In genomic region chr15:41438206-41438605, GRCh38 we compare ENCODE assay signal across 23 cellular contexts. TPM values are rescaled to one million over a fixed set of nuclear protein-coding genes. Genes with fewer than 3 reads are reported as not detected.
DNase-seq lines count a peak whose midpoint lies in the region; ATAC-seq and TF ChIP-seq lines count a peak whose summit lies in the region.
"Had no signal": no experiment of that assay in that cellular context is flagged by ENCODE, and none has a peak within 500 bp of the region (broad histone marks: within the 10 kb centered on the region; RNA-seq: fewer than 3 reads in every experiment).

No MANE protein-coding gene starts in this region.

- H3K4me1 ChIP-seq in H9 (ENCODE audit: insufficient read depth, low read length) (no peaks in the 10 kb centered on the region), smooth muscle cell (ENCODE audit: low read depth) (no peaks in the 10 kb centered on the region)
- H3K4me1 ChIP-seq: right lobe of liver, suprapubic skin had no signal

- ATAC-seq in activated T-helper 17 cell treated with anti-CD3 and anti-CD28 coated beads, Interleukin-2, amount 50 U/mL, for 72 hours (replicated peaks): no peak
- ATAC-seq in GM19035 (IDR thresholded peaks at IDR 0.05; ENCODE audit: unreplicated experiment): no peak
- ATAC-seq: effector memory CD8-positive, alpha-beta T cell; left cardiac atrium; right lobe of liver had no signal

- no peak overlapping the region for H2AFZ ChIP-seq in H9 (ENCODE audit: low read length)
- H2AFZ ChIP-seq in smooth muscle cell (ENCODE audit: low read depth): no peak overlapping the region

- peaks cover 5% of the 10 kb centered on the region for H3K36me3 ChIP-seq in smooth muscle cell (ENCODE audit: low read depth)

- no peak overlapping the region for H2BK120ac ChIP-seq in H9 (ENCODE audit: low read depth, low read length, poor library complexity, severe bottlenecking)

- no peak overlapping the region for H2BK15ac ChIP-seq in H9 (ENCODE audit: low read depth, low read length)

- H3K9ac ChIP-seq in H9 (ENCODE audit: extremely low read depth, insufficient read length, low read length) (no peak overlapping the region), smooth muscle cell (ENCODE audit: low read depth) (peak overlapping the region; percentile 53)
- H3K9ac ChIP-seq: BLaER1 had no signal

- H4K20me1 ChIP-seq in H9 (ENCODE audit: control insufficient read depth, insufficient read depth, insufficient read length): no peaks in the 10 kb centered on the region
- H4K20me1 ChIP-seq in smooth muscle cell (ENCODE audit: low read depth): peaks cover 35% of the 10 kb centered on the region

- H4K91ac ChIP-seq in H9 (ENCODE audit: insufficient read length, low read depth, low read length): no peak overlapping the region

- no peaks in the 10 kb centered on the region for H3K9me3 Mint-ChIP-seq in H9
- no peaks in the 10 kb centered on the region for H3K9me3 Mint-ChIP-seq in activated T-helper 17 cell treated with anti-CD3 and anti-CD28 coated beads, Interleukin-2, amount 50 U/mL, for 72 hours
- H3K9me3 Mint-ChIP-seq: effector memory CD8-positive, alpha-beta T cell; T-helper 2 cell treated with Interferon-gamma antibody and Interleukin-4, amounts not matched to agents 5 μg/mL and 100 μg/mL, for 36 hours had no signal

- no peak overlapping the region for H3K4ac ChIP-seq in H9 (ENCODE audit: low read depth, low read length)

- no peak overlapping the region for H4K5ac ChIP-seq in H9 (ENCODE audit: insufficient read length, low read depth, low read length)

- no peak overlapping the region for H3K4me3 Mint-ChIP-seq in H9
- H3K4me3 Mint-ChIP-seq in activated T-helper 17 cell treated with anti-CD3 and anti-CD28 coated beads, Interleukin-2, amount 50 U/mL, for 72 hours: no peak overlapping the region
- H3K4me3 Mint-ChIP-seq: activated naive CD8-positive, alpha-beta T cell; effector memory CD8-positive, alpha-beta T cell; T-helper 2 cell treated with Interferon-gamma antibody and Interleukin-4, amounts not matched to agents 5 μg/mL and 100 μg/mL, for 36 hours had no signal

- no peaks in the 10 kb centered on the region for H3K23me2 ChIP-seq in H9 (ENCODE audit: insufficient read length, low read depth, low read length, poor library complexity, severe bottlenecking)

- H2BK20ac ChIP-seq in H9 (ENCODE audit: low read depth, low read length, poor library complexity, severe bottlenecking): no peak overlapping the region

- H3K27ac ChIP-seq in H9 (ENCODE audit: insufficient read length, low read depth, low read length) (no peak overlapping the region), smooth muscle cell (ENCODE audit: low read depth) (peak overlapping the region; percentile 84)
- H3K27ac ChIP-seq: BLaER1, right lobe of liver, suprapubic skin had no signal

- H3K9me3 ChIP-seq in H9 (ENCODE audit: control insufficient read depth, low read depth, low read length) (no peaks in the 10 kb centered on the region), smooth muscle cell (replicated peaks; ENCODE audit: low read depth) (no peaks in the 10 kb centered on the region)
- H3K9me3 ChIP-seq: BLaER1, neutrophil, right lobe of liver, suprapubic skin had no signal

- H3F3A ChIP-seq in smooth muscle cell (ENCODE audit: low read depth): no peaks in the 10 kb centered on the region

- H3K4me3 ChIP-seq in fibroblast of villous mesenchyme (ENCODE audit: low read depth, low read length): no peak overlapping the region
- H3K4me3 ChIP-seq in smooth muscle cell: no peak overlapping the region
- H3K4me3 ChIP-seq: BLaER1, right lobe of liver, suprapubic skin had no signal

- H2BK5ac ChIP-seq in H9 (ENCODE audit: insufficient read length, low read length): no peak overlapping the region

- no peak overlapping the region for H2BK12ac ChIP-seq in H9 (ENCODE audit: insufficient read length, low read depth, low read length)

- H3K79me2 ChIP-seq in H9 (ENCODE audit: insufficient read depth, low read length) (no peaks in the 10 kb centered on the region), smooth muscle cell (ENCODE audit: low read depth) (peaks cover 63% of the 10 kb centered on the region)

- no peaks in the 10 kb centered on the region for H3K27me3 ChIP-seq in H9 (ENCODE audit: insufficient read depth, low read length)
- no peaks in the 10 kb centered on the region for H3K27me3 ChIP-seq in smooth muscle cell (ENCODE audit: low read depth)
- H3K27me3 ChIP-seq: BLaER1, neutrophil, right lobe of liver, suprapubic skin had no signal

- no peak overlapping the region for H3K23ac ChIP-seq in H9 (ENCODE audit: insufficient read length, low read depth, low read length)

- no peak overlapping the region for H3K4me2 ChIP-seq in H9 (ENCODE audit: insufficient read depth, insufficient read length, low read length)
- peak overlapping the region; percentile 33 for H3K4me2 ChIP-seq in smooth muscle cell
- H3K4me2 ChIP-seq: BLaER1 had no signal

- no peaks in the 10 kb centered on the region for H3K27me3 Mint-ChIP-seq in H9 (ENCODE audit: low read depth)
- H3K27me3 Mint-ChIP-seq in activated T-helper 17 cell treated with anti-CD3 and anti-CD28 coated beads, Interleukin-2, amount 50 U/mL, for 72 hours: no peaks in the 10 kb centered on the region
- H3K27me3 Mint-ChIP-seq: activated naive CD8-positive, alpha-beta T cell; effector memory CD8-positive, alpha-beta T cell had no signal

- H3K18ac ChIP-seq in H9 (ENCODE audit: insufficient read length, low read depth, low read length): no peak overlapping the region

- no peaks in the 10 kb centered on the region for H3K79me1 ChIP-seq in H9 (ENCODE audit: insufficient read depth, low read depth, low read length, poor library complexity, severe bottlenecking)

- TF ChIP-seq CTCF in H9 (conservative IDR thresholded peaks at IDR 0.05) (no peak), fibroblast of villous mesenchyme (IDR thresholded peaks at IDR 0.05; ENCODE audit: insufficient read depth, low read depth, low read length) (no peak), smooth muscle cell (IDR thresholded peaks at IDR 0.05; ENCODE audit: borderline replicate concordance, insufficient read depth, poor library complexity, severe bottlenecking) (no peak)

- H3K36me3 Mint-ChIP-seq in H9 (ENCODE audit: insufficient read depth in 1 of 3, low read depth in 3 of 3): peaks cover 24 to 54% (median 52%) of the 10 kb centered on the region in 3 experiments
- peaks cover 50% of the 10 kb centered on the region for H3K36me3 Mint-ChIP-seq in activated T-helper 17 cell treated with anti-CD3 and anti-CD28 coated beads, Interleukin-2, amount 50 U/mL, for 72 hours (ENCODE audit: low read depth)

- H3K56ac ChIP-seq in H9 (ENCODE audit: insufficient read length, low read depth, low read length): no peak overlapping the region

- no peak for DNase-seq in H9
- DNase-seq in fibroblast of villous mesenchyme (ENCODE audit: low read depth): peak; percentile 6
- no peak for DNase-seq in smooth muscle cell (lab: John Stamatoyannopoulos, UW; ENCODE audit: unreplicated experiment)
- no peak for DNase-seq in RPMI8226
- DNase-seq in retina: no peak
- DNase-seq: activated CD4-positive, alpha-beta T cell treated with anti-CD3 and anti-CD28 coated beads for 48 hours; effector memory CD8-positive, alpha-beta T cell; GF-D8; KG1; left cardiac atrium; NCI-H1048; NCI-H2081 treated with DMSO at 0.1 percent for 48 hours; NCI-H524 treated with DMSO at 0.1 percent for 48 hours; right lobe of liver; SIG-M5; stimulated activated CD4-positive, alpha-beta T cell treated with anti-CD3 and anti-CD28 coated beads, Interleukin-4, amount 100 ng/mL, for 1 hour had no signal

- H3T11ph ChIP-seq in H9 (ENCODE audit: low read length): no peak overlapping the region

- H3K4me1 Mint-ChIP-seq in H9: no peaks in the 10 kb centered on the region
- H3K4me1 Mint-ChIP-seq in activated T-helper 17 cell treated with anti-CD3 and anti-CD28 coated beads, Interleukin-2, amount 50 U/mL, for 72 hours: peaks cover 12% of the 10 kb centered on the region

- H3K27ac Mint-ChIP-seq in H9: peak overlapping the region; percentile 54 to 80 (median 67); a peak in 2 of 7 replicates
- peak overlapping the region; percentile 62 for H3K27ac Mint-ChIP-seq in activated T-helper 17 cell treated with anti-CD3 and anti-CD28 coated beads, Interleukin-2, amount 50 U/mL, for 72 hours
- H3K27ac Mint-ChIP-seq: T-helper 2 cell treated with Interferon-gamma antibody and Interleukin-4, amounts not matched to agents 5 μg/mL and 100 μg/mL, for 36 hours had no signal

- H2AK5ac ChIP-seq in H9 (ENCODE audit: insufficient read length, low read length): no peak overlapping the region

- H4K8ac ChIP-seq in H9 (replicated peaks; ENCODE audit: insufficient read length, low read depth, low read length): no peak overlapping the region

- no peak overlapping the region for H3K14ac ChIP-seq in H9 (ENCODE audit: insufficient read depth, low read length)

- WGBS in H9 (ENCODE audit: extremely low coverage, insufficient read length, low lambda C conversion rate): no CpG with 5 or more reads among the region's 11 CpGs
- WGBS in smooth muscle cell (ENCODE audit: low lambda C conversion rate): 57% methylated on average over 11 of the region's 11 CpGs

RNA-seq across cellular contexts. Expression of gene RTF1, which starts 21.3 kb away (rescaled TPM):
- total RNA-seq in H9 (2021) (45.7 and 49.5 TPM in 2 replicates), fibroblast of villous mesenchyme (30.0 and 37.1 TPM in 2 replicates), smooth muscle cell (25.7 and 38.4 TPM in 2 replicates)
- 10 to 100 TPM; 23.6 to 38.2 TPM for total RNA-seq in activated T-helper 17 cell treated with anti-CD3 and anti-CD28 coated beads, Interleukin-2, amount 50 U/mL, for 72 hours
- 68.1 and 92.8 TPM in 2 replicates for polyA plus RNA-seq in smooth muscle cell

RNA-seq across cellular contexts. Expression of gene NDUFAF1, which starts 35.9 kb away (rescaled TPM):
- total RNA-seq in H9 (2021) (15.5 and 17.3 TPM in 2 replicates), fibroblast of villous mesenchyme (27.4 and 28.5 TPM in 2 replicates), smooth muscle cell (17.8 and 31.2 TPM in 2 replicates)
- total RNA-seq in activated T-helper 17 cell treated with anti-CD3 and anti-CD28 coated beads, Interleukin-2, amount 50 U/mL, for 72 hours: 10 to 100 TPM; 13.1 to 21.2 TPM
- polyA plus RNA-seq in smooth muscle cell: 20.1 and 28.2 TPM in 2 replicates

RNA-seq across cellular contexts. Expression of gene ITPKA, which starts 55.5 kb away (rescaled TPM):
- total RNA-seq in H9 (2021) (0.77 and 0.99 TPM in 2 replicates), fibroblast of villous mesenchyme (0.86 and 1.6 TPM in 2 replicates), smooth muscle cell (2.8 and 5.8 TPM in 2 replicates)
- total RNA-seq in activated T-helper 17 cell treated with anti-CD3 and anti-CD28 coated beads, Interleukin-2, amount 50 U/mL, for 72 hours: 1 to 10 TPM; 3.5 to 5.5 TPM
- polyA plus RNA-seq in smooth muscle cell: 1.5 and 2.1 TPM in 2 replicates
